ENCODE assay signal across 1 cellular context in the genomic region with DNA sequence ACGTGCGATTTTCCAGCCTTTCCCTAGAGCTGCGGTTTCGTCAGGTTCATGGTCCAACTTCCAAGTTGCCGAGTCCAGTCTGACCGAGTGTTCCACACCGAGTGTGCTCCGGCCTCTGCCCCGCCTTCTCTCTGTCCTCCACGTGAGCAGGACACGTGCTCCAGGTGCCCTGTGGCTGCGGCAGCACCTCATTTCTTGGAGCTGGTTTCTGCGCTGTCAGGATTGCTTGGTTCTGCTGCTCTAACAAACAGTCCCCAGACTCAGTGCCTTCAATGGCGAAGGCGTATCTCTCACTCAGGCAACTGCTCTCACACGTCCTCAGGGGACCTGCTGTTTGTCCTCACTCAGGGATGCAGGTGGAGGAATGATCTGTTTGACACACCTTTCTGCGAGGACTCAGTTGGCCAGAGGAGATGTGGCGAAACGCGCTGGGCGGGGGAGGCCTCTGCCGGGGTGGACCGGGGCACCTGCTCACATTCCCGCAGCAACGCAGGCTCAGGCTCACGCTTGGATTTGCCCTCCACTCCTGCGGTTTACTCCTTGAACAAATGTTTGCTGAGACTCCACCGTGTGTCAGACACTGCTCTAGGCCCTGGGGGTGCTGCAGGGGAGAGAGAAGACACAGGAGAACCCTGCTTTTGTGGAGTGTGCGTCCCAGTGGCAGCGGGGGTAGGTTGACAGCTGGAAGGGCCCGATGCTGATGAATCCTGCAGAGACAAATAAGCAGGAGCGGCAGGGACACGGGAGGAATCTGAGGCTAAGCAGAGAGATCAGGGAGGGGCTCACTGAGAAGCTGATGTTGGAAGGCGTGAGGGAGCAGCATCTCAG.
TF ChIP-seq lines count a peak whose summit lies in the region.

No MANE protein-coding gene starts in this region.

TF ChIP-seq in HepG2, 621 proteins besides CTCF, POLR2A, EP300 and RAD21 (continued from another document and continues in another):
- TF ChIP-seq, protein P1, sequence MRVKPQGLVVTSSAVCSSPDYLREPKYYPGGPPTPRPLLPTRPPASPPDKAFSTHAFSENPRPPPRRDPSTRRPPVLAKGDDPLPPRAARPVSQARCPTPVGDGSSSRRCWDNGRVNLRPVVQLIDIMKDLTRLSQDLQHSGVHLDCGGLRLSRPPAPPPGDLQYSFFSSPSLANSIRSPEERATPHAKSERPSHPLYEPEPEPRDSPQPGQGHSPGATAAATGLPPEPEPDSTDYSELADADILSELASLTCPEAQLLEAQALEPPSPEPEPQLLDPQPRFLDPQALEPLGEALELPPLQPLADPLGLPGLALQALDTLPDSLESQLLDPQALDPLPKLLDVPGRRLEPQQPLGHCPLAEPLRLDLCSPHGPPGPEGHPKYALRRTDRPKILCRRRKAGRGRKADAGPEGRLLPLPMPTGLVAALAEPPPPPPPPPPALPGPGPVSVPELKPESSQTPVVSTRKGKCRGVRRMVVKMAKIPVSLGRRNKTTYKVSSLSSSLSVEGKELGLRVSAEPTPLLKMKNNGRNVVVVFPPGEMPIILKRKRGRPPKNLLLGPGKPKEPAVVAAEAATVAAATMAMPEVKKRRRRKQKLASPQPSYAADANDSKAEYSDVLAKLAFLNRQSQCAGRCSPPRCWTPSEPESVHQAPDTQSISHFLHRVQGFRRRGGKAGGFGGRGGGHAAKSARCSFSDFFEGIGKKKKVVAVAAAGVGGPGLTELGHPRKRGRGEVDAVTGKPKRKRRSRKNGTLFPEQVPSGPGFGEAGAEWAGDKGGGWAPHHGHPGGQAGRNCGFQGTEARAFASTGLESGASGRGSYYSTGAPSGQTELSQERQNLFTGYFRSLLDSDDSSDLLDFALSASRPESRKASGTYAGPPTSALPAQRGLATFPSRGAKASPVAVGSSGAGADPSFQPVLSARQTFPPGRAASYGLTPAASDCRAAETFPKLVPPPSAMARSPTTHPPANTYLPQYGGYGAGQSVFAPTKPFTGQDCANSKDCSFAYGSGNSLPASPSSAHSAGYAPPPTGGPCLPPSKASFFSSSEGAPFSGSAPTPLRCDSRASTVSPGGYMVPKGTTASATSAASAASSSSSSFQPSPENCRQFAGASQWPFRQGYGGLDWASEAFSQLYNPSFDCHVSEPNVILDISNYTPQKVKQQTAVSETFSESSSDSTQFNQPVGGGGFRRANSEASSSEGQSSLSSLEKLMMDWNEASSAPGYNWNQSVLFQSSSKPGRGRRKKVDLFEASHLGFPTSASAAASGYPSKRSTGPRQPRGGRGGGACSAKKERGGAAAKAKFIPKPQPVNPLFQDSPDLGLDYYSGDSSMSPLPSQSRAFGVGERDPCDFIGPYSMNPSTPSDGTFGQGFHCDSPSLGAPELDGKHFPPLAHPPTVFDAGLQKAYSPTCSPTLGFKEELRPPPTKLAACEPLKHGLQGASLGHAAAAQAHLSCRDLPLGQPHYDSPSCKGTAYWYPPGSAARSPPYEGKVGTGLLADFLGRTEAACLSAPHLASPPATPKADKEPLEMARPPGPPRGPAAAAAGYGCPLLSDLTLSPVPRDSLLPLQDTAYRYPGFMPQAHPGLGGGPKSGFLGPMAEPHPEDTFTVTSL (CRISPR knock-in tag; IDR thresholded peaks at IDR 0.05; ENCODE audit: borderline replicate concordance) = peak; percentile 58; the same call in 1 of the 2 replicates
- peak; percentile 73; the same call in 1 of the 2 replicates for TF ChIP-seq ZIK1 (CRISPR knock-in tag; IDR thresholded peaks at IDR 0.05; ENCODE audit: borderline replicate concordance, low read depth)
- TF ChIP-seq ZNF296 (CRISPR knock-in tag; conservative IDR thresholded peaks at IDR 0.05) = peak; percentile 92; the same call in 1 of the 2 replicates
- TF ChIP-seq MBNL3 (CRISPR knock-in tag; conservative IDR thresholded peaks at IDR 0.05) = no peak
- peak; percentile 72; the same call in 1 of the 2 replicates for TF ChIP-seq ZNF713 (CRISPR knock-in tag; IDR thresholded peaks at IDR 0.05)
- TF ChIP-seq, protein P2, sequence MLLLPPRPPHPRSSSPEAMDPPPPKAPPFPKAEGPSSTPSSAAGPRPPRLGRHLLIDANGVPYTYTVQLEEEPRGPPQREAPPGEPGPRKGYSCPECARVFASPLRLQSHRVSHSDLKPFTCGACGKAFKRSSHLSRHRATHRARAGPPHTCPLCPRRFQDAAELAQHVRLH (CRISPR knock-in tag; IDR thresholded peaks at IDR 0.05; ENCODE audit: borderline replicate concordance, low read depth) = peak; percentile 68
- TF ChIP-seq ZNF567 (CRISPR knock-in tag; IDR thresholded peaks at IDR 0.05; ENCODE audit: borderline replicate concordance) = 0 out of 2 replicates have a peak, but pooled peaks have one; percentile 59
- TF ChIP-seq ZNF879 (CRISPR knock-in tag; IDR thresholded peaks at IDR 0.05) = peak; percentile 99
- no peak for TF ChIP-seq ZNF816 (CRISPR knock-in tag; IDR thresholded peaks at IDR 0.05; ENCODE audit: borderline replicate concordance)
- 0 out of 2 replicates have a peak, but pooled peaks have one; percentile 43 for TF ChIP-seq MTA1 (CRISPR knock-in tag; IDR thresholded peaks at IDR 0.05; ENCODE audit: borderline replicate concordance)
- peak; percentile 97 for TF ChIP-seq ZFP41 (CRISPR knock-in tag; IDR thresholded peaks at IDR 0.05; ENCODE audit: borderline replicate concordance)
- TF ChIP-seq KDM5B (CRISPR knock-in tag; IDR thresholded peaks at IDR 0.05; ENCODE audit: borderline replicate concordance) = peak; percentile 95
- 0 out of 2 replicates have a peak, but pooled peaks have one; percentile 37 for TF ChIP-seq AKAP8 (CRISPR knock-in tag; IDR thresholded peaks at IDR 0.05)
- 0 out of 2 replicates have a peak, but pooled peaks have one; percentile 24 for TF ChIP-seq RFXAP (CRISPR knock-in tag; IDR thresholded peaks at IDR 0.05; ENCODE audit: borderline replicate concordance)
- TF ChIP-seq, protein P3, sequence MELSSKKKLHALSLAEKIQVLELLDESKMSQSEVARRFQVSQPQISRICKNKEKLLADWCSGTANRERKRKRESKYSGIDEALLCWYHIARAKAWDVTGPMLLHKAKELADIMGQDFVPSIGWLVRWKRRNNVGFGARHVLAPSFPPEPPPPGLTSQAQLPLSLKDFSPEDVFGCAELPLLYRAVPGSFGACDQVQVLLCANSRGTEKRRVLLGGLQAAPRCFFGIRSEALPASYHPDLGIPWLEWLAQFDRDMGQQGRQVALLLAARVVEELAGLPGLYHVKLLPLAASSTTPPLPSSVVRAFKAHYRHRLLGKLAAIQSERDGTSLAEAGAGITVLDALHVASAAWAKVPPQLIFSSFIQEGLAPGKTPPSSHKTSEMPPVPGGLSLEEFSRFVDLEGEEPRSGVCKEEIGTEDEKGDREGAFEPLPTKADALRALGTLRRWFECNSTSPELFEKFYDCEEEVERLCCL (CRISPR knock-in tag; IDR thresholded peaks at IDR 0.05; ENCODE audit: borderline replicate concordance) = peak; percentile 98; the same call in 1 of the 2 replicates
- peak; percentile 90 for TF ChIP-seq FOXC1 (CRISPR knock-in tag; IDR thresholded peaks at IDR 0.05; ENCODE audit: borderline replicate concordance)
- peak; percentile 92; the same call in 1 of the 2 replicates for TF ChIP-seq NPAS2 (CRISPR knock-in tag; IDR thresholded peaks at IDR 0.05; ENCODE audit: borderline replicate concordance)
- TF ChIP-seq, protein P4, sequence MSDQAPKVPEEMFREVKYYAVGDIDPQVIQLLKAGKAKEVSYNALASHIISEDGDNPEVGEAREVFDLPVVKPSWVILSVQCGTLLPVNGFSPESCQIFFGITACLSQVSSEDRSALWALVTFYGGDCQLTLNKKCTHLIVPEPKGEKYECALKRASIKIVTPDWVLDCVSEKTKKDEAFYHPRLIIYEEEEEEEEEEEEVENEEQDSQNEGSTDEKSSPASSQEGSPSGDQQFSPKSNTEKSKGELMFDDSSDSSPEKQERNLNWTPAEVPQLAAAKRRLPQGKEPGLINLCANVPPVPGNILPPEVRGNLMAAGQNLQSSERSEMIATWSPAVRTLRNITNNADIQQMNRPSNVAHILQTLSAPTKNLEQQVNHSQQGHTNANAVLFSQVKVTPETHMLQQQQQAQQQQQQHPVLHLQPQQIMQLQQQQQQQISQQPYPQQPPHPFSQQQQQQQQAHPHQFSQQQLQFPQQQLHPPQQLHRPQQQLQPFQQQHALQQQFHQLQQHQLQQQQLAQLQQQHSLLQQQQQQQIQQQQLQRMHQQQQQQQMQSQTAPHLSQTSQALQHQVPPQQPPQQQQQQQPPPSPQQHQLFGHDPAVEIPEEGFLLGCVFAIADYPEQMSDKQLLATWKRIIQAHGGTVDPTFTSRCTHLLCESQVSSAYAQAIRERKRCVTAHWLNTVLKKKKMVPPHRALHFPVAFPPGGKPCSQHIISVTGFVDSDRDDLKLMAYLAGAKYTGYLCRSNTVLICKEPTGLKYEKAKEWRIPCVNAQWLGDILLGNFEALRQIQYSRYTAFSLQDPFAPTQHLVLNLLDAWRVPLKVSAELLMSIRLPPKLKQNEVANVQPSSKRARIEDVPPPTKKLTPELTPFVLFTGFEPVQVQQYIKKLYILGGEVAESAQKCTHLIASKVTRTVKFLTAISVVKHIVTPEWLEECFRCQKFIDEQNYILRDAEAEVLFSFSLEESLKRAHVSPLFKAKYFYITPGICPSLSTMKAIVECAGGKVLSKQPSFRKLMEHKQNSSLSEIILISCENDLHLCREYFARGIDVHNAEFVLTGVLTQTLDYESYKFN (CRISPR knock-in tag; conservative IDR thresholded peaks at IDR 0.05) = peak; percentile 72
- peak; percentile 83; the same call in 1 of the 2 replicates for TF ChIP-seq ZNF501 (CRISPR knock-in tag; IDR thresholded peaks at IDR 0.05)
- TF ChIP-seq, protein P5, sequence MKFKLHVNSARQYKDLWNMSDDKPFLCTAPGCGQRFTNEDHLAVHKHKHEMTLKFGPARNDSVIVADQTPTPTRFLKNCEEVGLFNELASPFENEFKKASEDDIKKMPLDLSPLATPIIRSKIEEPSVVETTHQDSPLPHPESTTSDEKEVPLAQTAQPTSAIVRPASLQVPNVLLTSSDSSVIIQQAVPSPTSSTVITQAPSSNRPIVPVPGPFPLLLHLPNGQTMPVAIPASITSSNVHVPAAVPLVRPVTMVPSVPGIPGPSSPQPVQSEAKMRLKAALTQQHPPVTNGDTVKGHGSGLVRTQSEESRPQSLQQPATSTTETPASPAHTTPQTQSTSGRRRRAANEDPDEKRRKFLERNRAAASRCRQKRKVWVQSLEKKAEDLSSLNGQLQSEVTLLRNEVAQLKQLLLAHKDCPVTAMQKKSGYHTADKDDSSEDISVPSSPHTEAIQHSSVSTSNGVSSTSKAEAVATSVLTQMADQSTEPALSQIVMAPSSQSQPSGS (CRISPR knock-in tag; IDR thresholded peaks at IDR 0.05) = no peak
- TF ChIP-seq SOX13 (IDR thresholded peaks at IDR 0.05) = no peak
- peak in 1 of 2 experiments; percentile 49; a peak in 1 of 4 replicates for TF ChIP-seq SOX13 (CRISPR knock-in tag; conservative IDR thresholded peaks at IDR 0.05 in 1 of 2, IDR thresholded peaks at IDR 0.05 in 1 of 2)
- no peak for TF ChIP-seq ZNF776 (CRISPR knock-in tag; IDR thresholded peaks at IDR 0.05)
- TF ChIP-seq ZNF329 (CRISPR knock-in tag; IDR thresholded peaks at IDR 0.05; ENCODE audit: low read depth) = no peak
- TF ChIP-seq, protein P6, sequence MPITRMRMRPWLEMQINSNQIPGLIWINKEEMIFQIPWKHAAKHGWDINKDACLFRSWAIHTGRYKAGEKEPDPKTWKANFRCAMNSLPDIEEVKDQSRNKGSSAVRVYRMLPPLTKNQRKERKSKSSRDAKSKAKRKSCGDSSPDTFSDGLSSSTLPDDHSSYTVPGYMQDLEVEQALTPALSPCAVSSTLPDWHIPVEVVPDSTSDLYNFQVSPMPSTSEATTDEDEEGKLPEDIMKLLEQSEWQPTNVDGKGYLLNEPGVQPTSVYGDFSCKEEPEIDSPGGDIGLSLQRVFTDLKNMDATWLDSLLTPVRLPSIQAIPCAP (CRISPR knock-in tag; IDR thresholded peaks at IDR 0.05; ENCODE audit: low read depth) = peak; percentile 29; the same call in 1 of the 2 replicates
- 0 out of 2 replicates have a peak, but pooled peaks have one; percentile 72 for TF ChIP-seq ZNF530 (CRISPR knock-in tag; IDR thresholded peaks at IDR 0.05; ENCODE audit: low read depth)
- TF ChIP-seq RBAK (CRISPR knock-in tag; IDR thresholded peaks at IDR 0.05) = 0 out of 2 replicates have a peak, but pooled peaks have one; percentile 58
- no peak for TF ChIP-seq ZNF143 (CRISPR knock-in tag; IDR thresholded peaks at IDR 0.05)
- TF ChIP-seq MIER2 (CRISPR knock-in tag; IDR thresholded peaks at IDR 0.05) = peak; percentile 51; the same call in 1 of the 2 replicates
- TF ChIP-seq, protein P7, sequence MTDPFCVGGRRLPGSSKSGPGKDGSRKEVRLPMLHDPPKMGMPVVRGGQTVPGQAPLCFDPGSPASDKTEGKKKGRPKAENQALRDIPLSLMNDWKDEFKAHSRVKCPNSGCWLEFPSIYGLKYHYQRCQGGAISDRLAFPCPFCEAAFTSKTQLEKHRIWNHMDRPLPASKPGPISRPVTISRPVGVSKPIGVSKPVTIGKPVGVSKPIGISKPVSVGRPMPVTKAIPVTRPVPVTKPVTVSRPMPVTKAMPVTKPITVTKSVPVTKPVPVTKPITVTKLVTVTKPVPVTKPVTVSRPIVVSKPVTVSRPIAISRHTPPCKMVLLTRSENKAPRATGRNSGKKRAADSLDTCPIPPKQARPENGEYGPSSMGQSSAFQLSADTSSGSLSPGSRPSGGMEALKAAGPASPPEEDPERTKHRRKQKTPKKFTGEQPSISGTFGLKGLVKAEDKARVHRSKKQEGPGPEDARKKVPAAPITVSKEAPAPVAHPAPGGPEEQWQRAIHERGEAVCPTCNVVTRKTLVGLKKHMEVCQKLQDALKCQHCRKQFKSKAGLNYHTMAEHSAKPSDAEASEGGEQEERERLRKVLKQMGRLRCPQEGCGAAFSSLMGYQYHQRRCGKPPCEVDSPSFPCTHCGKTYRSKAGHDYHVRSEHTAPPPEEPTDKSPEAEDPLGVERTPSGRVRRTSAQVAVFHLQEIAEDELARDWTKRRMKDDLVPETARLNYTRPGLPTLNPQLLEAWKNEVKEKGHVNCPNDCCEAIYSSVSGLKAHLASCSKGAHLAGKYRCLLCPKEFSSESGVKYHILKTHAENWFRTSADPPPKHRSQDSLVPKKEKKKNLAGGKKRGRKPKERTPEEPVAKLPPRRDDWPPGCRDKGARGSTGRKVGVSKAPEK (CRISPR knock-in tag; IDR thresholded peaks at IDR 0.05; ENCODE audit: borderline replicate concordance) = no peak
- TF ChIP-seq, protein P8, sequence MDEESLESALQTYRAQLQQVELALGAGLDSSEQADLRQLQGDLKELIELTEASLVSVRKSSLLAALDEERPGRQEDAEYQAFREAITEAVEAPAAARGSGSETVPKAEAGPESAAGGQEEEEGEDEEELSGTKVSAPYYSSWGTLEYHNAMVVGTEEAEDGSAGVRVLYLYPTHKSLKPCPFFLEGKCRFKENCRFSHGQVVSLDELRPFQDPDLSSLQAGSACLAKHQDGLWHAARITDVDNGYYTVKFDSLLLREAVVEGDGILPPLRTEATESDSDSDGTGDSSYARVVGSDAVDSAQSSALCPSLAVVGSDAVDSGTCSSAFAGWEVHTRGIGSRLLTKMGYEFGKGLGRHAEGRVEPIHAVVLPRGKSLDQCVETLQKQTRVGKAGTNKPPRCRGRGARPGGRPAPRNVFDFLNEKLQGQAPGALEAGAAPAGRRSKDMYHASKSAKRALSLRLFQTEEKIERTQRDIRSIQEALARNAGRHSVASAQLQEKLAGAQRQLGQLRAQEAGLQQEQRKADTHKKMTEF (CRISPR knock-in tag; IDR thresholded peaks at IDR 0.05) = peak; percentile 71
- TF ChIP-seq, protein P9, sequence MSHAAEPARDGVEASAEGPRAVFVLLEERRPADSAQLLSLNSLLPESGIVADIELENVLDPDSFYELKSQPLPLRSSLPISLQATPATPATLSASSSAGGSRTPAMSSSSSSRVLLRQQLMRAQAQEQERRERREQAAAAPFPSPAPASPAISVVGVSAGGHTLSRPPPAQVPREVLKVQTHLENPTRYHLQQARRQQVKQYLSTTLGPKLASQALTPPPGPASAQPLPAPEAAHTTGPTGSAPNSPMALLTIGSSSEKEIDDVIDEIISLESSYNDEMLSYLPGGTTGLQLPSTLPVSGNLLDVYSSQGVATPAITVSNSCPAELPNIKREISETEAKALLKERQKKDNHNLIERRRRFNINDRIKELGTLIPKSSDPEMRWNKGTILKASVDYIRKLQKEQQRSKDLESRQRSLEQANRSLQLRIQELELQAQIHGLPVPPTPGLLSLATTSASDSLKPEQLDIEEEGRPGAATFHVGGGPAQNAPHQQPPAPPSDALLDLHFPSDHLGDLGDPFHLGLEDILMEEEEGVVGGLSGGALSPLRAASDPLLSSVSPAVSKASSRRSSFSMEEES (CRISPR knock-in tag; IDR thresholded peaks at IDR 0.05) = peak; percentile 86
- peak; percentile 78 for TF ChIP-seq HDAC2 (CRISPR knock-in tag; IDR thresholded peaks at IDR 0.05)
